ENCODE assay signal across 41 cellular contexts in genomic region chrX:131060147-131060546, GRCh38. TPM values are rescaled to one million over a fixed set of nuclear protein-coding genes. Genes with fewer than 3 reads are reported as not detected.
"Had no signal": no experiment of that assay in that cellular context is flagged by ENCODE, and none has a peak within 500 bp of the region (broad histone marks: within the 10 kb centered on the region; RNA-seq: fewer than 3 reads in every experiment).

No MANE protein-coding gene starts in this region.

- H3K4me3 Mint-ChIP-seq: activated naive CD4-positive, alpha-beta T cell treated with anti-CD3 and anti-CD28 coated beads for 36 hours; activated naive CD4-positive, alpha-beta T cell treated with anti-CD3 and anti-CD28 coated beads, Interleukin-2, amount 10 ng/mL, durations not matched to agents 7 days and 5 days; activated naive CD4-positive, alpha-beta T cell treated with anti-CD3 and anti-CD28 coated beads, Interleukin-2, amount 50 U/mL, for 24 hours; activated naive CD8-positive, alpha-beta T cell; activated naive CD8-positive, alpha-beta T cell treated with anti-CD3 and anti-CD28 coated beads for 36 hours; activated naive CD8-positive, alpha-beta T cell treated with anti-CD3 and anti-CD28 coated beads, Interleukin-2, amount 10 ng/mL, durations not matched to agents 7 days and 5 days; activated T-cell treated with anti-CD3 and anti-CD28 coated beads, Interleukin-2, amount 50 U/mL, for 24 hours; activated T-cell treated with anti-CD3 and anti-CD28 coated beads, Interleukin-2, amount 50 U/mL, for 4 hours; activated T-cell treated with anti-CD3 and anti-CD28 coated beads, Interleukin-2, amount 50 U/mL, for 72 hours; activated T-helper 1 cell treated with anti-CD3 and anti-CD28 coated beads, Interleukin-12 subunit alpha, Interleukin-12 subunit beta, Interleukin-2, Interleukin-4 antibody, amounts not matched to agents 30 ng/mL and 10 ng/mL and 1 ng/mL, durations not matched to agents 14 hours and 24 hours and 36 hours; activated T-helper 17 cell treated with anti-CD3 and anti-CD28 coated beads, Interleukin-2, amount 50 U/mL, for 72 hours; central memory CD8-positive, alpha-beta T cell had no signal

- H3K27me3 ChIP-seq: ascending aorta, body of pancreas, brain microvascular endothelial cell had no signal

- H3K27ac Mint-ChIP-seq: activated naive CD4-positive, alpha-beta T cell treated with anti-CD3 and anti-CD28 coated beads for 36 hours; activated naive CD4-positive, alpha-beta T cell treated with anti-CD3 and anti-CD28 coated beads, Interleukin-2, amount 10 ng/mL, durations not matched to agents 7 days and 5 days; activated naive CD4-positive, alpha-beta T cell treated with anti-CD3 and anti-CD28 coated beads, Interleukin-2, amount 50 U/mL, for 24 hours; activated naive CD4-positive, alpha-beta T cell treated with anti-CD3 and anti-CD28 coated beads, Interleukin-2, amount 50 U/mL, for 72 hours; activated naive CD8-positive, alpha-beta T cell; activated naive CD8-positive, alpha-beta T cell treated with anti-CD3 and anti-CD28 coated beads for 36 hours; activated naive CD8-positive, alpha-beta T cell treated with anti-CD3 and anti-CD28 coated beads, Interleukin-2, amount 10 ng/mL, durations not matched to agents 7 days and 5 days; activated T-cell treated with anti-CD3 and anti-CD28 coated beads, Interleukin-2, amount 50 U/mL, for 24 hours; activated T-cell treated with anti-CD3 and anti-CD28 coated beads, Interleukin-2, amount 50 U/mL, for 72 hours; activated T-helper 1 cell treated with anti-CD3 and anti-CD28 coated beads, Interleukin-12 subunit alpha, Interleukin-12 subunit beta, Interleukin-2, Interleukin-4 antibody, amounts not matched to agents 30 ng/mL and 10 ng/mL and 1 ng/mL, durations not matched to agents 14 hours and 24 hours and 36 hours; activated T-helper 17 cell treated with anti-CD3 and anti-CD28 coated beads, Interleukin-2, amount 50 U/mL, for 72 hours; activated T-helper 2 cell treated with anti-CD3 and anti-CD28 coated beads, Interferon-gamma antibody, Interleukin-2, Interleukin-4, amounts not matched to agents 10 μg/mL and 5 μg/mL and 100 μg/mL, durations not matched to agents 14 hours and 24 hours and 36 hours had no signal

- H3K4me3 ChIP-seq: adrenal gland, ascending aorta, body of pancreas, breast epithelium, cardiac muscle cell had no signal

- ATAC-seq: activated naive CD4-positive, alpha-beta T cell treated with anti-CD3 and anti-CD28 coated beads, Interleukin-2, amount 50 U/mL, for 72 hours; activated T-cell treated with anti-CD3 and anti-CD28 coated beads, Interleukin-2, amount 50 U/mL, for 4 hours; activated T-cell treated with anti-CD3 and anti-CD28 coated beads, Interleukin-2, amount 50 U/mL, for 72 hours; activated T-helper 17 cell treated with anti-CD3 and anti-CD28 coated beads, Interleukin-2, amount 50 U/mL, for 72 hours; body of pancreas had no signal

- H3K27ac ChIP-seq: adrenal gland, ascending aorta, body of pancreas, brain microvascular endothelial cell, breast epithelium, cardiac muscle cell had no signal

- H3K9me3 ChIP-seq: adrenal gland, ascending aorta, body of pancreas, breast epithelium had no signal

- H3K36me3 Mint-ChIP-seq: activated naive CD4-positive, alpha-beta T cell treated with anti-CD3 and anti-CD28 coated beads, Interleukin-2, amount 10 ng/mL, durations not matched to agents 7 days and 5 days; activated naive CD4-positive, alpha-beta T cell treated with anti-CD3 and anti-CD28 coated beads, Interleukin-2, amount 50 U/mL, for 24 hours; activated naive CD4-positive, alpha-beta T cell treated with anti-CD3 and anti-CD28 coated beads, Interleukin-2, amount 50 U/mL, for 72 hours; activated naive CD8-positive, alpha-beta T cell; activated naive CD8-positive, alpha-beta T cell treated with anti-CD3 and anti-CD28 coated beads for 36 hours; activated naive CD8-positive, alpha-beta T cell treated with anti-CD3 and anti-CD28 coated beads, Interleukin-2, amount 10 ng/mL, durations not matched to agents 7 days and 5 days; brain had no signal

- DNase-seq: activated effector memory CD4-positive, alpha-beta T cell treated with anti-CD3 and anti-CD28 coated beads, Interleukin-2, amount 50 U/mL, for 16 hours; activated effector memory CD4-positive, alpha-beta T cell treated with Interleukin-2 at 50 U/mL for 16 hours; activated gamma-delta T cell; activated gamma-delta T cell treated with Interleukin-2 at 50 U/mL for 16 hours; activated naive CD4-positive, alpha-beta T cell; activated naive CD4-positive, alpha-beta T cell treated with anti-CD3 and anti-CD28 coated beads for 36 hours; activated naive CD4-positive, alpha-beta T cell treated with anti-CD3 and anti-CD28 coated beads, Interleukin-2, amount 10 ng/mL, durations not matched to agents 7 days and 5 days; activated naive CD4-positive, alpha-beta T cell treated with anti-CD3 and anti-CD28 coated beads, Interleukin-2, amount 50 U/mL, for 16 hours; activated naive CD4-positive, alpha-beta T cell treated with Interleukin-2 at 50 U/mL for 16 hours; activated naive CD8-positive, alpha-beta T cell treated with anti-CD3 and anti-CD28 coated beads for 36 hours; activated naive CD8-positive, alpha-beta T cell treated with anti-CD3 and anti-CD28 coated beads, Interleukin-2, amount 10 ng/mL, durations not matched to agents 7 days and 5 days; activated T-cell treated with anti-CD3 and anti-CD28 coated beads for 4 hours; activated T-cell treated with anti-CD3 and anti-CD28 coated beads, Interleukin-2, amount 50 U/mL, for 1 hour; activated T-cell treated with anti-CD3 and anti-CD28 coated beads, Interleukin-2, amount 50 U/mL, for 24 hours; activated T-cell treated with anti-CD3 and anti-CD28 coated beads, Interleukin-2, amount 50 U/mL, for 4 hours; activated T-cell treated with anti-CD3 and anti-CD28 coated beads, Interleukin-2, amount 50 U/mL, for 48 hours; activated T-cell treated with anti-CD3 and anti-CD28 coated beads, Interleukin-2, amount 50 U/mL, for 72 hours; adrenal gland; amniotic stem cell; amygdala; anterior cingulate cortex; aorta; body of pancreas; brain microvascular endothelial cell; caudate nucleus; central memory CD4-positive, alpha-beta T cell; cerebellar nuclear complex had no signal

- H3K4me1 ChIP-seq: adrenal gland, ascending aorta, body of pancreas, breast epithelium had no signal

- H3K4me1 Mint-ChIP-seq: activated naive CD4-positive, alpha-beta T cell treated with anti-CD3 and anti-CD28 coated beads, Interleukin-2, amount 10 ng/mL, durations not matched to agents 7 days and 5 days; activated naive CD4-positive, alpha-beta T cell treated with anti-CD3 and anti-CD28 coated beads, Interleukin-2, amount 50 U/mL, for 24 hours; activated naive CD8-positive, alpha-beta T cell treated with anti-CD3 and anti-CD28 coated beads for 36 hours; activated naive CD8-positive, alpha-beta T cell treated with anti-CD3 and anti-CD28 coated beads, Interleukin-2, amount 10 ng/mL, durations not matched to agents 7 days and 5 days; activated T-helper 17 cell treated with anti-CD3 and anti-CD28 coated beads, Interleukin-2, amount 50 U/mL, for 72 hours; central memory CD8-positive, alpha-beta T cell had no signal

- H3K36me3 ChIP-seq: adrenal gland, ascending aorta, brain microvascular endothelial cell, breast epithelium, cardiac muscle cell had no signal

- FAIRE-seq: astrocyte, bronchial epithelial cell had no signal

- H3K9me3 Mint-ChIP-seq: activated naive CD4-positive, alpha-beta T cell treated with anti-CD3 and anti-CD28 coated beads for 36 hours; activated naive CD4-positive, alpha-beta T cell treated with anti-CD3 and anti-CD28 coated beads, Interleukin-2, amount 10 ng/mL, durations not matched to agents 7 days and 5 days; activated naive CD4-positive, alpha-beta T cell treated with anti-CD3 and anti-CD28 coated beads, Interleukin-2, amount 50 U/mL, for 24 hours; activated naive CD4-positive, alpha-beta T cell treated with anti-CD3 and anti-CD28 coated beads, Interleukin-2, amount 50 U/mL, for 72 hours; activated naive CD8-positive, alpha-beta T cell treated with anti-CD3 and anti-CD28 coated beads for 36 hours; activated naive CD8-positive, alpha-beta T cell treated with anti-CD3 and anti-CD28 coated beads, Interleukin-2, amount 10 ng/mL, durations not matched to agents 7 days and 5 days; activated T-cell treated with anti-CD3 and anti-CD28 coated beads, Interleukin-2, amount 50 U/mL, for 24 hours; activated T-cell treated with anti-CD3 and anti-CD28 coated beads, Interleukin-2, amount 50 U/mL, for 4 hours; activated T-cell treated with anti-CD3 and anti-CD28 coated beads, Interleukin-2, amount 50 U/mL, for 72 hours; activated T-helper 1 cell treated with anti-CD3 and anti-CD28 coated beads, Interleukin-12 subunit alpha, Interleukin-12 subunit beta, Interleukin-2, Interleukin-4 antibody, amounts not matched to agents 30 ng/mL and 10 ng/mL and 1 ng/mL, durations not matched to agents 14 hours and 24 hours and 36 hours; activated T-helper 17 cell treated with anti-CD3 and anti-CD28 coated beads, Interleukin-2, amount 50 U/mL, for 72 hours; activated T-helper 2 cell treated with anti-CD3 and anti-CD28 coated beads, Interferon-gamma antibody, Interleukin-2, Interleukin-4, amounts not matched to agents 10 μg/mL and 5 μg/mL and 100 μg/mL, durations not matched to agents 14 hours and 24 hours and 36 hours; brain; central memory CD8-positive, alpha-beta T cell had no signal

RNA-seq across cellular contexts. Expression of gene ARHGAP36, which starts 2.0 kb away (rescaled TPM):
- total RNA-seq: activated naive CD4-positive, alpha-beta T cell treated with anti-CD3 and anti-CD28 coated beads for 36 hours; activated naive CD4-positive, alpha-beta T cell treated with anti-CD3 and anti-CD28 coated beads, Interleukin-2, amount 50 U/mL, for 72 hours; activated naive CD8-positive, alpha-beta T cell treated with anti-CD3 and anti-CD28 coated beads for 36 hours; activated naive CD8-positive, alpha-beta T cell treated with anti-CD3 and anti-CD28 coated beads, Interleukin-2, amount 10 ng/mL, durations not matched to agents 7 days and 5 days; activated T-cell treated with anti-CD3 and anti-CD28 coated beads, Interleukin-2, amount 50 U/mL, for 4 hours; activated T-cell treated with anti-CD3 and anti-CD28 coated beads, Interleukin-2, amount 50 U/mL, for 72 hours; activated T-helper 1 cell treated with anti-CD3 and anti-CD28 coated beads, Interleukin-12 subunit alpha, Interleukin-12 subunit beta, Interleukin-2, Interleukin-4 antibody, amounts not matched to agents 30 ng/mL and 10 ng/mL and 1 ng/mL, durations not matched to agents 14 hours and 24 hours and 36 hours; activated T-helper 17 cell treated with anti-CD3 and anti-CD28 coated beads, Interleukin-2, amount 50 U/mL, for 72 hours; activated T-helper 2 cell treated with anti-CD3 and anti-CD28 coated beads, Interferon-gamma antibody, Interleukin-2, Interleukin-4, amounts not matched to agents 10 μg/mL and 5 μg/mL and 100 μg/mL, durations not matched to agents 14 hours and 24 hours and 36 hours; aorta; ascending aorta; astrocyte; body of pancreas; bronchial epithelial cell; cardiac muscle cell had no signal
- polyA plus RNA-seq: adipose tissue, aorta, cardiac muscle cell had no signal
